ENCODE assay signal across 8 cellular contexts in the genomic region with DNA sequence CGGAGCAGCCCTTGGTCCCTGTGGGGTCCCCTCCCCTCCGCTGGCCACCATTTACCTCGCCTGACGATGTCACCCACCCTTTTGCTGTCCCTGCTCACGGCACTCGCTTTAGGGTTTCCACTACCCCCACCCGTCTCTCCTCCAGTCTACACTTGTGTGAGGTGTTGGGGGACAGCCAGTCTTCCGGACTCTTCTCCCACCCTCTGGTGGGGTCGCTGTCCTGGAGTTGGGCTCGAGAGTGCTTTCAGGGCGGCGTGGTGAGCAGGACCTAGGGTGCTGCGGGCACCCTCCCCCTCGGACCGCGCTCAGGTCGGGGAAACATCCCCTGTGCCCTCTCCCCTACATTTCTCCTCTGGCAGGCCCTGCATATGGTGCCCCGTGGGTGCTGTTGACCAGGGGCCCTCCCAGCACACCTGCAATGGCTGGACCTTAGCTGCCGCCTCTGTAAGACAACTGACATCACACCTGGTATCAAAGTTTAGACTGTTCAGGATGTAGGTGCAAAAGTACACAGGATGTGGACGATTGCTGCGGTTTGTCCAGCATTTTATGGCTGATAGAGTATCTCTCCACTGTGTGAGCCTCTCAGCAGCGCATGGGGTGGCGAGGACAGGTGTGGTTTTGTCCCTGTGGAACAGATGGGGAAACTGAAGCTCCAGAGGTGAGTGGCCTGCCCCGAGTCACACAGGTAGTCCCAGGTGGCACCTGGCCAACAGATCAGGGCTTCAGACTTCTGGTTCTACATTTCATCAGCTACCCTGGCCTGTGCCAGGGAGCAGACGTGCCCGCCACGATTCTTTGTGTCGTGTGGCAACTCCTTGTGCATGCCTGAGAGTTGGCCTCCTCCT. TPM values are rescaled to one million over a fixed set of nuclear protein-coding genes. Genes with fewer than 3 reads are reported as not detected.
DNase-seq lines count a peak whose midpoint lies in the region; ATAC-seq and TF ChIP-seq lines count a peak whose summit lies in the region.

No MANE protein-coding gene starts in this region.

- no peak for TF ChIP-seq EP300 in ovary (IDR thresholded peaks at IDR 0.05)

- H3K9me3 Mint-ChIP-seq in WTC11, result no peaks in the 10 kb centered on the region

- H3K27me3 ChIP-seq in fibroblast of lung (ENCODE audit: control insufficient read depth, insufficient read depth, low read length), result no peaks in the 10 kb centered on the region
- no peaks in the 10 kb centered on the region for H3K27me3 ChIP-seq in ovary

- peak overlapping the region; percentile 75 for H3K9ac ChIP-seq in fibroblast of lung (ENCODE audit: insufficient read depth, low read length)

- H3K36me3 ChIP-seq in fibroblast of lung (ENCODE audit: control insufficient read depth, insufficient read depth, low read length) (peaks cover 12% of the 10 kb centered on the region), ovary (no peaks in the 10 kb centered on the region)

- peaks cover 22% of the 10 kb centered on the region for H3K27me3 Mint-ChIP-seq in WTC11 (ENCODE audit: low read depth)

- ATAC-seq in WTC11 (no peak), HG03432 (IDR thresholded peaks at IDR 0.05; ENCODE audit: unreplicated experiment) (no peak)

- POLR2A ChIA-PET in WTC11 (lab: Charles Lee), result interaction anchor here (0.6 to 1.3 kb wide), 4 partner anchors 10 to 50 kb away, joined by 3 to 4 read pairs (median 4); partner anchors contain the start of gene ANKRD13D

- 17 to 23% (median 18%) methylated on average over 27 to 28 of the region's 28 CpGs for WGBS in ovary, 3 donors

- H3K4me1 Mint-ChIP-seq in WTC11, result peaks cover 56% of the 10 kb centered on the region

- H3K4me3 Mint-ChIP-seq in WTC11, result peak overlapping the region; percentile 93

- peak; percentile 56 for DNase-seq in activated T-cell treated with anti-CD3 and anti-CD28 coated beads, Interleukin-2, amount 50 U/mL, for 1 hour
- DNase-seq in activated T-cell treated with anti-CD3 and anti-CD28 coated beads for 4 hours (no peak), WTC11 (ENCODE audit: low spot score) (no peak), fibroblast of lung (ENCODE audit: low read depth in 2 of 2) (no peak), ovary (peak in 4 of 5 donors; percentile 43 to 55 (median 48)), NCI-H1930 (lab: John Stamatoyannopoulos, UW) (no peak), foreskin melanocyte (no peak)

- CTCF ChIA-PET in WTC11 (lab: Charles Lee), result interaction anchor here (0.6 to 2.2 kb wide), 10 partner anchors 7 to 186 kb away, joined by 3 to 25 read pairs (median 4); partner anchors contain the start of genes ANKRD13D and SSH3

- peaks cover 42% of the 10 kb centered on the region for H3K4me1 ChIP-seq in fibroblast of lung (ENCODE audit: control insufficient read depth, extremely low read depth, insufficient read depth, low read length)
- peaks cover 31% of the 10 kb centered on the region for H3K4me1 ChIP-seq in ovary (ENCODE audit: insufficient read depth)

- H3K27ac ChIP-seq in fibroblast of lung (ENCODE audit: insufficient read depth, low read length) (peak overlapping the region; percentile 20), ovary (peak overlapping the region; percentile 79 to 94)

- H3K36me3 Mint-ChIP-seq in WTC11, result no peaks in the 10 kb centered on the region

- no peak for TF ChIP-seq CTCF in WTC11 (IDR thresholded peaks at IDR 0.05)
- TF ChIP-seq CTCF in fibroblast of lung (conservative IDR thresholded peaks at IDR 0.05 in 1 of 2, IDR thresholded peaks at IDR 0.05 in 1 of 2; ENCODE audit: low read depth in 1 of 2, low read length in 2 of 2), result no peak
- no peak for TF ChIP-seq CTCF in ovary (IDR thresholded peaks at IDR 0.05)

- H2AFZ ChIP-seq in fibroblast of lung (ENCODE audit: low read length), result no peak overlapping the region

- H3K4me2 ChIP-seq in fibroblast of lung (ENCODE audit: extremely low read depth, insufficient read depth, low read length), result peak overlapping the region; percentile 99

- no peak for TF ChIP-seq POLR2A in ovary (IDR thresholded peaks at IDR 0.05)

- H3K9me3 ChIP-seq in fibroblast of lung (ENCODE audit: control insufficient read depth, insufficient read depth, low read depth, low read length), result no peaks in the 10 kb centered on the region
- no peaks in the 10 kb centered on the region for H3K9me3 ChIP-seq in ovary

- H3K27ac Mint-ChIP-seq in WTC11, result peak overlapping the region; percentile 80; the same call in 1 of the 2 replicates

- no peaks in the 10 kb centered on the region for H4K20me1 ChIP-seq in fibroblast of lung (ENCODE audit: control insufficient read depth, extremely low read depth, insufficient read depth, low read length)

- peaks cover 55% of the 10 kb centered on the region for H3K79me2 ChIP-seq in fibroblast of lung (ENCODE audit: control insufficient read depth, insufficient read depth, low read length)

- intact Hi-C loops in ovary (cut with DNase I), result loop anchor here in 2 of 4 donors (2.0 to 5.0 kb wide), 2 partner anchors 49 to 50 kb away; no protein-coding TSS in a partner anchor

- H3K4me3 ChIP-seq in fibroblast of lung (replicated peaks in 1 of 4; ENCODE audit: control extremely low read depth in 1 of 4, insufficient read depth in 1 of 4, low read depth in 3 of 4, low read length in 4 of 4), result peak overlapping the region; percentile 69 to 93 (median 78)
- peak overlapping the region; percentile 89 for H3K4me3 ChIP-seq in ovary

TF ChIP-seq in WTC11, 78 proteins besides CTCF, POLR2A, EP300 and RAD21:
- TF ChIP-seq GABPB1 (CRISPR knock-in tag; IDR thresholded peaks at IDR 0.05) (0 out of 2 replicates have a peak, but pooled peaks have one; percentile 19), FOXP1 (CRISPR knock-in tag; IDR thresholded peaks at IDR 0.05; ENCODE audit: borderline replicate concordance) (no peak)

RNA-seq across cellular contexts. Expression of gene GRK2, which starts 1.1 kb away (rescaled TPM):
- 59.4 to 68.1 TPM (median 61.4 TPM) in 3 replicates for total RNA-seq in WTC11 (2021)
- 21.6 and 28.9 TPM in 2 replicates for total RNA-seq in fibroblast of lung
- 20.1 and 26.3 TPM in 2 replicates for polyA plus RNA-seq in fibroblast of lung
- polyA plus RNA-seq in fibroblast of lung (2012), result 24.7 and 30.8 TPM in 2 replicates
- 48.4 and 104 TPM in 2 replicates for polyA minus RNA-seq in fibroblast of lung (ENCODE audit: low replicate concordance)
- total RNA-seq in ovary, result 10 to 100 TPM; 24.8 to 58.1 (median 49.0) TPM
- polyA plus RNA-seq in ovary, result 10 to 100 TPM; 21.5 to 39.3 TPM

RNA-seq across cellular contexts. Expression of gene ANKRD13D, which starts 21.7 kb away (rescaled TPM):
- total RNA-seq in WTC11 (2021), result 36.8 to 55.5 TPM (median 42.4 TPM) in 3 replicates
- 31.8 and 45.4 TPM in 2 replicates for total RNA-seq in fibroblast of lung
- 11.5 and 12.9 TPM in 2 replicates for polyA plus RNA-seq in fibroblast of lung
- 12.7 and 16.8 TPM in 2 replicates for polyA plus RNA-seq in fibroblast of lung (2012)
- 16.9 and 22.8 TPM in 2 replicates for polyA minus RNA-seq in fibroblast of lung (ENCODE audit: low replicate concordance)
- total RNA-seq in ovary, result 10 to 100 TPM; 35.6 to 60.9 (median 44.6) TPM
- 10 to 100 TPM in 1 of 2 donors, 1 to 10 TPM in 1; 5.6 to 29.3 TPM for polyA plus RNA-seq in ovary

RNA-seq across cellular contexts. Expression of gene SSH3, which starts 35.9 kb away (rescaled TPM):
- 34.8 to 43.4 TPM (median 42.3 TPM) in 3 replicates for total RNA-seq in WTC11 (2021)
- 11.3 and 15.7 TPM in 2 replicates for total RNA-seq in fibroblast of lung
- 6.9 and 7.5 TPM in 2 replicates for polyA plus RNA-seq in fibroblast of lung
- polyA plus RNA-seq in fibroblast of lung (2012), result 28.9 and 30.6 TPM in 2 replicates
- 15.6 and 18.8 TPM in 2 replicates for polyA minus RNA-seq in fibroblast of lung (ENCODE audit: low replicate concordance)
- total RNA-seq in ovary, result 10 to 100 TPM; 37.9 to 69.9 (median 52.1) TPM
- 10 to 100 TPM; 18.1 to 32.1 TPM for polyA plus RNA-seq in ovary

Comparison
In these comparisons a context has a peak if more than half of its experiments do, and no peak if none do; other contexts are left out.
1. DNase-seq: peak in activated T-cell treated with anti-CD3 and anti-CD28 coated beads, Interleukin-2, amount 50 U/mL, for 1 hour (single experiment) and ovary (4 of 5); none in activated T-cell treated with anti-CD3 and anti-CD28 coated beads for 4 hours (single experiment), WTC11 (single experiment), fibroblast of lung (0 of 2), NCI-H1930 (0 of 2) and foreskin melanocyte (single experiment).